15 cellular contexts compared by ENCODE assay signal in genomic region chr18:74152270-74152669, GRCh38. TPM values are rescaled to one million over a fixed set of nuclear protein-coding genes. Genes with fewer than 3 reads are reported as not detected.
"Had no signal": no experiment of that assay in that cellular context is flagged by ENCODE, and none has a peak within 500 bp of the region (broad histone marks: within the 10 kb centered on the region; RNA-seq: fewer than 3 reads in every experiment).

No MANE protein-coding gene starts in this region.

- H3K9me3 Mint-ChIP-seq: stimulated activated naive CD8-positive, alpha-beta T cell treated with anti-CD3 and anti-CD28 coated beads, Interleukin-15, amount 100 ng/mL, for 72 hours; T-cell had no signal

- H3K27ac Mint-ChIP-seq: T-cell had no signal

- ATAC-seq: left colon; mucosa of descending colon; naive thymus-derived CD8-positive, alpha-beta T cell; stimulated activated naive CD8-positive, alpha-beta T cell treated with anti-CD3 and anti-CD28 coated beads, Interleukin-15, amount 100 ng/mL, for 72 hours; T-cell; upper lobe of right lung had no signal

- DNase-seq: esophagus squamous epithelium; foreskin fibroblast; glutamatergic neuron; left colon; mucosa of descending colon; naive thymus-derived CD8-positive, alpha-beta T cell; SJCRH30; stimulated activated CD4-positive, alpha-beta T cell treated with anti-CD3 and anti-CD28 coated beads, Interleukin-12 subunit alpha, Interleukin-12 subunit beta, amount 100 ng/mL, for 4 hours; stimulated activated naive CD8-positive, alpha-beta T cell treated with anti-CD3 and anti-CD28 coated beads, Interleukin-15, amount 100 ng/mL, for 72 hours; T-cell; testis; upper lobe of right lung; WERI-Rb-1 had no signal

- H3K4me3 Mint-ChIP-seq: T-cell had no signal

- H3K27me3 Mint-ChIP-seq: stimulated activated naive CD8-positive, alpha-beta T cell treated with anti-CD3 and anti-CD28 coated beads, Interleukin-15, amount 100 ng/mL, for 72 hours; T-cell had no signal

RNA-seq across cellular contexts. Expression of gene FBXO15, which starts 4.6 kb away (rescaled TPM):
- total RNA-seq: ascending aorta, pulmonary artery endothelial cell had no signal
